ENCODE assay signal across 1 cellular context in genomic region chr20:2276015-2276414, GRCh38.
A peak's percentile ranks its signal among the peaks of the same experiment; 100 is the strongest.
TF ChIP-seq lines count a peak whose summit lies in the region.

No MANE protein-coding gene starts in this region.

TF ChIP-seq in HepG2, 621 proteins besides CTCF, POLR2A, EP300 and RAD21 (continued from another document and continues in another):
- no peak for TF ChIP-seq ARID4A (CRISPR knock-in tag; IDR thresholded peaks at IDR 0.05; ENCODE audit: borderline replicate concordance)
- no peak for TF ChIP-seq ZNF256 (CRISPR knock-in tag; conservative IDR thresholded peaks at IDR 0.05)
- peak; percentile 87 for TF ChIP-seq FOXA3 (CRISPR knock-in tag; IDR thresholded peaks at IDR 0.05)
- peak; percentile 33; the same call in 1 of the 2 replicates for TF ChIP-seq REPIN1 (CRISPR knock-in tag; IDR thresholded peaks at IDR 0.05; ENCODE audit: borderline replicate concordance, low read depth)
- TF ChIP-seq NR1H2 (CRISPR knock-in tag; IDR thresholded peaks at IDR 0.05; ENCODE audit: borderline replicate concordance, low read depth) = no peak
- TF ChIP-seq TOE1 (CRISPR knock-in tag; IDR thresholded peaks at IDR 0.05) = no peak
- TF ChIP-seq HIC2 (CRISPR knock-in tag; IDR thresholded peaks at IDR 0.05; ENCODE audit: low read depth) = no peak
- no peak for TF ChIP-seq ZNF260 (CRISPR knock-in tag; IDR thresholded peaks at IDR 0.05; ENCODE audit: borderline replicate concordance, low read depth)
- TF ChIP-seq ZNF33B (CRISPR knock-in tag; IDR thresholded peaks at IDR 0.05) = no peak
- no peak for TF ChIP-seq CREBL2 (CRISPR knock-in tag; IDR thresholded peaks at IDR 0.05; ENCODE audit: borderline replicate concordance)
- no peak for TF ChIP-seq FLYWCH1 (CRISPR knock-in tag; IDR thresholded peaks at IDR 0.05)
- TF ChIP-seq BCL6 (CRISPR knock-in tag; IDR thresholded peaks at IDR 0.05) = peak; percentile 70
- no peak for TF ChIP-seq JUNB (CRISPR knock-in tag; IDR thresholded peaks at IDR 0.05; ENCODE audit: borderline replicate concordance)
- no peak for TF ChIP-seq ZNF263 (CRISPR knock-in tag; IDR thresholded peaks at IDR 0.05)
- TF ChIP-seq MED8 (CRISPR knock-in tag; IDR thresholded peaks at IDR 0.05; ENCODE audit: insufficient replicate concordance) = no peak
- TF ChIP-seq ZNF414 (CRISPR knock-in tag; IDR thresholded peaks at IDR 0.05) = no peak
- no peak for TF ChIP-seq ATF1 (CRISPR knock-in tag; IDR thresholded peaks at IDR 0.05)
- no peak for TF ChIP-seq ZFP90 (CRISPR knock-in tag; IDR thresholded peaks at IDR 0.05; ENCODE audit: borderline replicate concordance)
- TF ChIP-seq ZC3H4 (CRISPR knock-in tag; IDR thresholded peaks at IDR 0.05; ENCODE audit: borderline replicate concordance) = no peak
- no peak for TF ChIP-seq ARID2 (CRISPR knock-in tag; IDR thresholded peaks at IDR 0.05; ENCODE audit: borderline replicate concordance)
- TF ChIP-seq SNAPC5 (CRISPR knock-in tag; IDR thresholded peaks at IDR 0.05; ENCODE audit: borderline replicate concordance) = no peak
- TF ChIP-seq NCOA2 (CRISPR knock-in tag; IDR thresholded peaks at IDR 0.05) = 0 out of 2 replicates have a peak, but pooled peaks have one; percentile 35
- no peak for TF ChIP-seq EED (CRISPR knock-in tag; IDR thresholded peaks at IDR 0.05)
- no peak for TF ChIP-seq TFDP1 (CRISPR knock-in tag; IDR thresholded peaks at IDR 0.05; ENCODE audit: borderline replicate concordance)
- no peak for TF ChIP-seq ZNF746 (CRISPR knock-in tag; IDR thresholded peaks at IDR 0.05)
- TF ChIP-seq ZNF788 (CRISPR knock-in tag; IDR thresholded peaks at IDR 0.05; ENCODE audit: borderline replicate concordance) = no peak
- TF ChIP-seq DNMT1 (CRISPR knock-in tag; IDR thresholded peaks at IDR 0.05) = no peak
- no peak for TF ChIP-seq ZNF446 (CRISPR knock-in tag; IDR thresholded peaks at IDR 0.05)
- no peak for TF ChIP-seq FOXP4 (CRISPR knock-in tag; IDR thresholded peaks at IDR 0.05)
- no peak for TF ChIP-seq TAF15 (IDR thresholded peaks at IDR 0.05; ENCODE audit: low read depth, low read length, poor library complexity, severe bottlenecking)
- no peak for TF ChIP-seq DNMT3B (CRISPR knock-in tag; conservative IDR thresholded peaks at IDR 0.05)
- TF ChIP-seq CENPX (CRISPR knock-in tag; IDR thresholded peaks at IDR 0.05) = no peak
- no peak for TF ChIP-seq FOXA1 (IDR thresholded peaks at IDR 0.05)
- peak; percentile 91 for TF ChIP-seq FOXA1 (CRISPR knock-in tag; IDR thresholded peaks at IDR 0.05)
- TF ChIP-seq ELF3 (CRISPR knock-in tag; IDR thresholded peaks at IDR 0.05) = no peak
- TF ChIP-seq ARNTL (CRISPR knock-in tag; IDR thresholded peaks at IDR 0.05) = no peak
- TF ChIP-seq ZNF7 (CRISPR knock-in tag; IDR thresholded peaks at IDR 0.05) = no peak
- TF ChIP-seq RARG (CRISPR knock-in tag; IDR thresholded peaks at IDR 0.05; ENCODE audit: low read depth) = no peak
- TF ChIP-seq KLF11 (CRISPR knock-in tag; IDR thresholded peaks at IDR 0.05) = no peak
- TF ChIP-seq TFAP4 (IDR thresholded peaks at IDR 0.05; ENCODE audit: borderline replicate concordance, low read depth) = peak; percentile 82
- peak; percentile 28; the same call in 1 of the 2 replicates for TF ChIP-seq SOX5 (CRISPR knock-in tag; IDR thresholded peaks at IDR 0.05; ENCODE audit: borderline replicate concordance)
- no peak for TF ChIP-seq NFKBIZ (CRISPR knock-in tag; IDR thresholded peaks at IDR 0.05)
- TF ChIP-seq KDM4B (CRISPR knock-in tag; IDR thresholded peaks at IDR 0.05) = no peak
- TF ChIP-seq ZNF891 (CRISPR knock-in tag; IDR thresholded peaks at IDR 0.05) = no peak
- TF ChIP-seq ATF7-NPFF (CRISPR knock-in tag; IDR thresholded peaks at IDR 0.05; ENCODE audit: low read depth) = no peak
- no peak for TF ChIP-seq PBX3 (CRISPR knock-in tag; IDR thresholded peaks at IDR 0.05; ENCODE audit: borderline replicate concordance)
- peak; percentile 88; the same call in 1 of the 2 replicates for TF ChIP-seq ZSCAN9 (CRISPR knock-in tag; IDR thresholded peaks at IDR 0.05; ENCODE audit: borderline replicate concordance)
- TF ChIP-seq RFXANK (CRISPR knock-in tag; IDR thresholded peaks at IDR 0.05) = no peak
- TF ChIP-seq TBP (CRISPR knock-in tag; IDR thresholded peaks at IDR 0.05) = no peak
- no peak for TF ChIP-seq ZNF776 (CRISPR knock-in tag; IDR thresholded peaks at IDR 0.05)
- TF ChIP-seq NONO (IDR thresholded peaks at IDR 0.05) = no peak
- TF ChIP-seq NONO (CRISPR knock-in tag; conservative IDR thresholded peaks at IDR 0.05) = 0 out of 2 replicates have a peak, but pooled peaks have one; percentile 23
- no peak for TF ChIP-seq STAG1 (CRISPR knock-in tag; IDR thresholded peaks at IDR 0.05)
- TF ChIP-seq MEIS2 (CRISPR knock-in tag; IDR thresholded peaks at IDR 0.05) = no peak
- no peak for TF ChIP-seq ZNF44 (CRISPR knock-in tag; IDR thresholded peaks at IDR 0.05)
- no peak for TF ChIP-seq JUN (CRISPR knock-in tag; IDR thresholded peaks at IDR 0.05)
- peak; percentile 93 for TF ChIP-seq MEF2D (CRISPR knock-in tag; IDR thresholded peaks at IDR 0.05)
- TF ChIP-seq ZNF678 (CRISPR knock-in tag; IDR thresholded peaks at IDR 0.05) = no peak
- 0 out of 2 replicates have a peak, but pooled peaks have one; percentile 21 for TF ChIP-seq PPARG (CRISPR knock-in tag; conservative IDR thresholded peaks at IDR 0.05)
- no peak for TF ChIP-seq ZFP62 (CRISPR knock-in tag; IDR thresholded peaks at IDR 0.05)
- TF ChIP-seq ZFP37 (CRISPR knock-in tag; IDR thresholded peaks at IDR 0.05; ENCODE audit: borderline replicate concordance) = no peak
- no peak for TF ChIP-seq MEIS1 (CRISPR knock-in tag; IDR thresholded peaks at IDR 0.05; ENCODE audit: borderline replicate concordance)
- TF ChIP-seq RBM22 (optimal IDR thresholded peaks at IDR 0.05; ENCODE audit: low read length) = no peak
- TF ChIP-seq ZNF546 (CRISPR knock-in tag; conservative IDR thresholded peaks at IDR 0.05) = no peak
- TF ChIP-seq SP5 (CRISPR knock-in tag; IDR thresholded peaks at IDR 0.05; ENCODE audit: borderline replicate concordance, low read depth) = no peak
- TF ChIP-seq ZKSCAN5 (CRISPR knock-in tag; IDR thresholded peaks at IDR 0.05) = no peak
- no peak for TF ChIP-seq ZNF782 (CRISPR knock-in tag; IDR thresholded peaks at IDR 0.05; ENCODE audit: borderline replicate concordance)
- TF ChIP-seq SMAD1 (CRISPR knock-in tag; IDR thresholded peaks at IDR 0.05; ENCODE audit: borderline replicate concordance, low read depth) = no peak
- no peak for TF ChIP-seq NR0B2 (CRISPR knock-in tag; IDR thresholded peaks at IDR 0.05)
- TF ChIP-seq ZNF709 (CRISPR knock-in tag; IDR thresholded peaks at IDR 0.05) = no peak
- no peak for TF ChIP-seq HNRNPLL (IDR thresholded peaks at IDR 0.05; ENCODE audit: low read depth, low read length, poor library complexity, severe bottlenecking)
- TF ChIP-seq ZNF75D (CRISPR knock-in tag; IDR thresholded peaks at IDR 0.05; ENCODE audit: borderline replicate concordance) = no peak
- TF ChIP-seq NR2F6 (IDR thresholded peaks at IDR 0.05) = no peak
- 0 out of 2 replicates have a peak, but pooled peaks have one; percentile 18 for TF ChIP-seq NR2F6 (CRISPR knock-in tag; IDR thresholded peaks at IDR 0.05)
- no peak for TF ChIP-seq ZNF558 (CRISPR knock-in tag; IDR thresholded peaks at IDR 0.05; ENCODE audit: borderline replicate concordance)
